ENCODE assay signal across 9 cellular contexts in the genomic region with DNA sequence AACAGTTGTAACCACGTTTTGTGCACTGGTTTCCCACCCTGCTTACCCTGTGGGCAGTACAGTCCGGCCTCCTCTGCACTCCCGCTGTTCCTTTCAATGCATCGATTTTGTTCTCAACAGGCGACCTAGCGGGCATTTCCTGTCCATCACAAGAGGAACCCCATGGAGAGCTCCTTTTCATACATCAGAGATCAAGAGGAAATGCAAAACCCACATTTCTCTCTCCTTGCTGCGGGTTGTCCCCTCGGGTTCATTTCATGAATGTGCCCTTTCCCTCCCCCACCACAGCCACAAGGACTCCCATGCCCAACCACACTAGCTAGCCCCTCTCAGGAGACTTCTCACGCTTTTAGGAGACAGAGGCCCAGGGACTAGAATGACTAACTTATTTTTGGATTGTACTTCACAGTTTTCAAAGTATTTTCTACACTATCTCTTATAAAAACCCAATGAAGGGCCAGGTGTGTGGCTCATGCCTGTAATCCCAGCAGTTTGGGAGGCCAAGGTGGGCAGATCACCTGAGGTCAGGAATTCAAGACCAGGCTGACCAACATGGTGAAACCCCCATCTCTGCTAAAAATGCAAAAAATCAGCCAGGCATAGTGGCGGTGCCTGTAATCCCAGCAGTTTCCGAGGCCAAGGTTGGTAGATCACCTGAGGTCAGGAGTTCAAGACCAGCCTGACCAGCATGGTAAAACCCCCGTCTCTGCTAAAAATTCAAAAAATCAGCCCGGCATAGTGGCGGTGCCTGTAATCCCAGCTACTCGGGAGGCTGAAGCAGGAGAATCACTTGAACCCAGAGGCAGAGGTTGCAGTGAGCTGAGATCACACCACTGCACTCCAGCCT. TPM values are rescaled to one million over a fixed set of nuclear protein-coding genes. Genes with fewer than 3 reads are reported as not detected.
A peak's percentile ranks its signal among the peaks of the same experiment; 100 is the strongest.
DNase-seq lines count a peak whose midpoint lies in the region; ATAC-seq and TF ChIP-seq lines count a peak whose summit lies in the region.
"Had no signal": no experiment of that assay in that cellular context is flagged by ENCODE, and none has a peak within 500 bp of the region (broad histone marks: within the 10 kb centered on the region; RNA-seq: fewer than 3 reads in every experiment).

No MANE protein-coding gene starts in this region.

- H3K27me3 Mint-ChIP-seq in activated CD8-positive, alpha-beta T cell treated with anti-CD3 and anti-CD28 coated beads, Interleukin-2, amount 10 ng/mL, durations not matched to agents 7 days and 5 days (ENCODE audit: low read depth), result peaks cover 33% of the 10 kb centered on the region

- no peaks in the 10 kb centered on the region for H3K36me3 Mint-ChIP-seq in activated CD8-positive, alpha-beta T cell treated with anti-CD3 and anti-CD28 coated beads, Interleukin-2, amount 10 ng/mL, durations not matched to agents 7 days and 5 days (ENCODE audit: low read depth)

- no peaks in the 10 kb centered on the region for H3K9me3 Mint-ChIP-seq in activated CD8-positive, alpha-beta T cell treated with anti-CD3 and anti-CD28 coated beads, Interleukin-2, amount 10 ng/mL, durations not matched to agents 7 days and 5 days (ENCODE audit: insufficient read depth)

- CTCF ChIA-PET in activated CD8-positive, alpha-beta T cell treated with anti-CD3 and anti-CD28 coated beads, Interleukin-2, amount 10 ng/mL, durations not matched to agents 7 days and 5 days (lab: Charles Lee), result interaction anchor here (0.9 to 2.3 kb wide), 6 partner anchors 68 to 206 kb away, joined by 5 to 10 read pairs (median 6); no protein-coding TSS in a partner anchor

- POLR2A ChIA-PET in activated CD8-positive, alpha-beta T cell treated with anti-CD3 and anti-CD28 coated beads, Interleukin-2, amount 10 ng/mL, durations not matched to agents 7 days and 5 days (lab: Charles Lee), result interaction anchor here (0.8 kb wide), 1 partner anchor 19 kb away, joined by 3 read pairs; no protein-coding TSS in a partner anchor

- DNase-seq in activated T-cell treated with anti-CD3 and anti-CD28 coated beads for 48 hours (ENCODE audit: low read depth), result peak; percentile 21
- no peak for DNase-seq in activated T-cell treated with anti-CD3 and anti-CD28 coated beads for 4 hours
- peak; percentile 54 for DNase-seq in activated CD8-positive, alpha-beta T cell treated with anti-CD3 and anti-CD28 coated beads, Interleukin-2, amount 10 ng/mL, durations not matched to agents 7 days and 5 days
- DNase-seq in stimulated activated CD8-positive, alpha-beta memory T cell treated with anti-CD3 and anti-CD28 coated beads, Interleukin-7, amount 100 ng/mL, for 48 hours (ENCODE audit: extremely low read depth in 1 of 2, low read depth in 1 of 2), result peak; percentile 13 to 29
- no peak for DNase-seq in gastrocnemius medialis
- DNase-seq in cerebellar nuclear complex (lab: John Stamatoyannopoulos, UW), result no peak

- no peak for TF ChIP-seq POLR2A in gastrocnemius medialis (IDR thresholded peaks at IDR 0.05)

- H3K27me3 ChIP-seq in gastrocnemius medialis, result no peaks in the 10 kb centered on the region

- TF ChIP-seq CTCF in gastrocnemius medialis (IDR thresholded peaks at IDR 0.05 in 4 of 5, conservative IDR thresholded peaks at IDR 0.05 in 1 of 5), result no peak

- in situ Hi-C loops in gastrocnemius medialis (cut with MboI; ENCODE audit: low sequenced_read_pairs in 4 of 4), result no loop called here

- H3K4me3 ChIP-seq in gastrocnemius medialis, result no peak overlapping the region

- H3K9me3 ChIP-seq in gastrocnemius medialis, result no peaks in the 10 kb centered on the region

- H3K4me3 Mint-ChIP-seq in activated CD8-positive, alpha-beta T cell treated with anti-CD3 and anti-CD28 coated beads, Interleukin-2, amount 10 ng/mL, durations not matched to agents 7 days and 5 days, result no peak overlapping the region

- H3K27ac Mint-ChIP-seq in activated CD8-positive, alpha-beta T cell treated with anti-CD3 and anti-CD28 coated beads, Interleukin-2, amount 10 ng/mL, durations not matched to agents 7 days and 5 days, result no peak overlapping the region

- peak overlapping the region in 1 of 4 donors; percentile 71 for H3K27ac ChIP-seq in gastrocnemius medialis

- no peaks in the 10 kb centered on the region for H3K36me3 ChIP-seq in gastrocnemius medialis

- peaks cover 23% of the 10 kb centered on the region for H3K4me1 Mint-ChIP-seq in activated CD8-positive, alpha-beta T cell treated with anti-CD3 and anti-CD28 coated beads, Interleukin-2, amount 10 ng/mL, durations not matched to agents 7 days and 5 days (ENCODE audit: low read depth)

- intact Hi-C loops in gastrocnemius medialis (cut with DNase I; ENCODE audit: low total_unique reads), result loop anchor here (2.0 kb wide), 1 partner anchor 19 kb away; no protein-coding TSS in a partner anchor

- ATAC-seq in HG03442 (IDR thresholded peaks at IDR 0.05; ENCODE audit: unreplicated experiment) (peak; percentile 73), gastrocnemius medialis (no peak), GM19324 (IDR thresholded peaks at IDR 0.05; ENCODE audit: low FRiP score, unreplicated experiment) (no peak)
- peak; percentile 56 for ATAC-seq in activated CD8-positive, alpha-beta T cell treated with anti-CD3 and anti-CD28 coated beads, Interleukin-2, amount 10 ng/mL, durations not matched to agents 7 days and 5 days

- peaks cover 8 to 20% of the 10 kb centered on the region in 2 donors for H3K4me1 ChIP-seq in gastrocnemius medialis

RNA-seq across cellular contexts. Expression of a gene that starts 18.4 kb away (rescaled TPM):
- total RNA-seq in activated CD8-positive, alpha-beta T cell treated with anti-CD3 and anti-CD28 coated beads, Interleukin-2, amount 10 ng/mL, durations not matched to agents 7 days and 5 days, result not detected
- under 1 TPM in 2 of 4 donors, not detected in 2; 0.07 to 0.47 TPM for total RNA-seq in gastrocnemius medialis
- total RNA-seq: glomerular endothelial cell had no signal

RNA-seq across cellular contexts. Expression of a gene that starts 20.6 kb away (rescaled TPM):
- not detected for total RNA-seq in activated CD8-positive, alpha-beta T cell treated with anti-CD3 and anti-CD28 coated beads, Interleukin-2, amount 10 ng/mL, durations not matched to agents 7 days and 5 days
- total RNA-seq in gastrocnemius medialis, result 100 to 1,000 TPM; 255 to 894 (median 358) TPM
- total RNA-seq: glomerular endothelial cell had no signal

RNA-seq across cellular contexts. Expression of a gene that starts 35.4 kb away (rescaled TPM):
- 10 to 100 TPM; 27.3 to 35.2 TPM for total RNA-seq in activated CD8-positive, alpha-beta T cell treated with anti-CD3 and anti-CD28 coated beads, Interleukin-2, amount 10 ng/mL, durations not matched to agents 7 days and 5 days
- 10 to 100 TPM; 10.5 to 34.7 (median 27.2) TPM for total RNA-seq in gastrocnemius medialis

RNA-seq across cellular contexts. Expression of a gene that starts 54.2 kb away (rescaled TPM):
- not detected for total RNA-seq in activated CD8-positive, alpha-beta T cell treated with anti-CD3 and anti-CD28 coated beads, Interleukin-2, amount 10 ng/mL, durations not matched to agents 7 days and 5 days
- 100 to 1,000 TPM; 281 to 710 (median 413) TPM for total RNA-seq in gastrocnemius medialis
- total RNA-seq: glomerular endothelial cell had no signal

Comparison
In these comparisons a context has a peak if more than half of its experiments do, and no peak if none do; other contexts are left out.
1. DNase-seq: peak in activated T-cell treated with anti-CD3 and anti-CD28 coated beads for 48 hours (single experiment), activated CD8-positive, alpha-beta T cell treated with anti-CD3 and anti-CD28 coated beads, Interleukin-2, amount 10 ng/mL, durations not matched to agents 7 days and 5 days (single experiment) and stimulated activated CD8-positive, alpha-beta memory T cell treated with anti-CD3 and anti-CD28 coated beads, Interleukin-7, amount 100 ng/mL, for 48 hours (2 of 2); none in activated T-cell treated with anti-CD3 and anti-CD28 coated beads for 4 hours (single experiment), gastrocnemius medialis (0 of 2) and cerebellar nuclear complex (0 of 2).
2. ATAC-seq: peak in HG03442 (single experiment) and activated CD8-positive, alpha-beta T cell treated with anti-CD3 and anti-CD28 coated beads, Interleukin-2, amount 10 ng/mL, durations not matched to agents 7 days and 5 days (single experiment); none in gastrocnemius medialis (0 of 2) and GM19324 (single experiment).
3. RNA of a gene that starts 20.6 kb away (total RNA-seq): 255 to 894 TPM in gastrocnemius medialis; not detected in activated CD8-positive, alpha-beta T cell treated with anti-CD3 and anti-CD28 coated beads, Interleukin-2, amount 10 ng/mL, durations not matched to agents 7 days and 5 days; every median in the first group is over 100 times any median in the second.